ENCODE assay signal across 21 cellular contexts in genomic region chr18:22666411-22666940, GRCh38.
"Had no signal": no experiment of that assay in that cellular context is flagged by ENCODE, and none has a peak within 500 bp of the region (broad histone marks: within the 10 kb centered on the region; RNA-seq: fewer than 3 reads in every experiment).

No MANE protein-coding gene starts in this region.

- DNase-seq: activated CD4-positive, alpha-beta memory T cell treated with anti-CD3 and anti-CD28 coated beads, Interleukin-2, amount 10 ng/mL, durations not matched to agents 7 days and 5 days; activated CD4-positive, alpha-beta T cell treated with anti-CD3 and anti-CD28 coated beads, Interleukin-2, amount 10 ng/mL, durations not matched to agents 24 days and 14 days; activated gamma-delta T cell; activated naive CD4-positive, alpha-beta T cell treated with anti-CD3 and anti-CD28 coated beads, Interleukin-2, amount 50 U/mL, for 16 hours; activated naive CD8-positive, alpha-beta T cell treated with anti-CD3 and anti-CD28 coated beads, Interleukin-2, amount 50 U/mL, for 24 hours; body of pancreas; colonic mucosa; dorsolateral prefrontal cortex; hypothalamus; natural killer cell; stimulated activated CD4-positive, alpha-beta T cell treated with anti-CD3 and anti-CD28 coated beads, Interleukin-2, amount 100 ng/mL, for 24 hours; testis had no signal

- ATAC-seq: activated CD4-positive, CD25-positive, alpha-beta regulatory T cell treated with anti-CD3 and anti-CD28 coated beads, Interleukin-2, amount 50 U/mL, for 24 hours; activated naive CD8-positive, alpha-beta T cell treated with anti-CD3 and anti-CD28 coated beads, Interleukin-2, amount 50 U/mL, for 24 hours; body of pancreas; natural killer cell; stimulated activated memory B cell treated with anti-CD40 and anti-IgM and Interleukin-4, amounts not matched to agents 10 μg/mL and 1 μg/mL and 100 μg/mL, for 72 hours had no signal

- H3K4me1 ChIP-seq: colonic mucosa, prostate gland, testis had no signal

- H3K4me1 Mint-ChIP-seq: activated CD4-positive, alpha-beta memory T cell treated with anti-CD3 and anti-CD28 coated beads, Interleukin-2, amount 10 ng/mL, durations not matched to agents 7 days and 5 days; activated CD4-positive, alpha-beta T cell treated with anti-CD3 and anti-CD28 coated beads, Interleukin-2, amount 10 ng/mL, durations not matched to agents 24 days and 14 days; natural killer cell; stimulated activated memory B cell treated with anti-CD40 and anti-IgM and Interleukin-4, amounts not matched to agents 10 μg/mL and 1 μg/mL and 100 μg/mL, for 72 hours had no signal

- H3K36me3 Mint-ChIP-seq: type B pancreatic cell had no signal

- H3K4me3 Mint-ChIP-seq: activated CD4-positive, alpha-beta memory T cell treated with anti-CD3 and anti-CD28 coated beads, Interleukin-2, amount 10 ng/mL, durations not matched to agents 7 days and 5 days; activated CD4-positive, alpha-beta T cell treated with anti-CD3 and anti-CD28 coated beads, Interleukin-2, amount 10 ng/mL, durations not matched to agents 24 days and 14 days; activated naive CD8-positive, alpha-beta T cell treated with anti-CD3 and anti-CD28 coated beads, Interleukin-2, amount 50 U/mL, for 24 hours; activated T-helper 1 cell treated with anti-CD3 and anti-CD28 coated beads, Interleukin-12 subunit alpha, Interleukin-12 subunit beta, Interleukin-2, Interleukin-4 antibody, amounts not matched to agents 30 ng/mL and 10 ng/mL and 1 ng/mL, durations not matched to agents 14 hours and 24 hours and 36 hours; natural killer cell; stimulated activated memory B cell treated with anti-CD40 and anti-IgM and Interleukin-4, amounts not matched to agents 10 μg/mL and 1 μg/mL and 100 μg/mL, for 72 hours; type B pancreatic cell had no signal

- H3K27ac Mint-ChIP-seq: activated CD4-positive, alpha-beta memory T cell treated with anti-CD3 and anti-CD28 coated beads, Interleukin-2, amount 10 ng/mL, durations not matched to agents 7 days and 5 days; activated CD4-positive, alpha-beta T cell treated with anti-CD3 and anti-CD28 coated beads, Interleukin-2, amount 10 ng/mL, durations not matched to agents 24 days and 14 days; activated naive CD8-positive, alpha-beta T cell treated with anti-CD3 and anti-CD28 coated beads, Interleukin-2, amount 50 U/mL, for 24 hours; activated T-helper 1 cell treated with anti-CD3 and anti-CD28 coated beads, Interleukin-12 subunit alpha, Interleukin-12 subunit beta, Interleukin-2, Interleukin-4 antibody, amounts not matched to agents 30 ng/mL and 10 ng/mL and 1 ng/mL, durations not matched to agents 14 hours and 24 hours and 36 hours; natural killer cell; stimulated activated memory B cell treated with anti-CD40 and anti-IgM and Interleukin-4, amounts not matched to agents 10 μg/mL and 1 μg/mL and 100 μg/mL, for 72 hours; type B pancreatic cell had no signal

- H3K27me3 Mint-ChIP-seq: activated CD4-positive, alpha-beta memory T cell treated with anti-CD3 and anti-CD28 coated beads, Interleukin-2, amount 10 ng/mL, durations not matched to agents 7 days and 5 days; activated CD4-positive, alpha-beta T cell treated with anti-CD3 and anti-CD28 coated beads, Interleukin-2, amount 10 ng/mL, durations not matched to agents 24 days and 14 days; activated naive CD8-positive, alpha-beta T cell treated with anti-CD3 and anti-CD28 coated beads, Interleukin-2, amount 50 U/mL, for 24 hours; stimulated activated memory B cell treated with anti-CD40 and anti-IgM and Interleukin-4, amounts not matched to agents 10 μg/mL and 1 μg/mL and 100 μg/mL, for 72 hours; type B pancreatic cell had no signal

- H3K36me3 ChIP-seq: colonic mucosa, esophagus muscularis mucosa, ovary, prostate gland had no signal

- H3K9me3 ChIP-seq: colonic mucosa, ovary, prostate gland, testis had no signal

- H3K27me3 ChIP-seq: body of pancreas, colonic mucosa, dorsolateral prefrontal cortex, esophagus muscularis mucosa, ovary, testis had no signal

- H3K27ac ChIP-seq: body of pancreas, colonic mucosa, dorsolateral prefrontal cortex, ovary, prostate gland, SK-N-MC, testis, VCaP had no signal

- H3K4me3 ChIP-seq: body of pancreas, colonic mucosa, dorsolateral prefrontal cortex, esophagus muscularis mucosa, ovary, prostate gland, SK-N-MC, testis had no signal
